In the genomic region with DNA sequence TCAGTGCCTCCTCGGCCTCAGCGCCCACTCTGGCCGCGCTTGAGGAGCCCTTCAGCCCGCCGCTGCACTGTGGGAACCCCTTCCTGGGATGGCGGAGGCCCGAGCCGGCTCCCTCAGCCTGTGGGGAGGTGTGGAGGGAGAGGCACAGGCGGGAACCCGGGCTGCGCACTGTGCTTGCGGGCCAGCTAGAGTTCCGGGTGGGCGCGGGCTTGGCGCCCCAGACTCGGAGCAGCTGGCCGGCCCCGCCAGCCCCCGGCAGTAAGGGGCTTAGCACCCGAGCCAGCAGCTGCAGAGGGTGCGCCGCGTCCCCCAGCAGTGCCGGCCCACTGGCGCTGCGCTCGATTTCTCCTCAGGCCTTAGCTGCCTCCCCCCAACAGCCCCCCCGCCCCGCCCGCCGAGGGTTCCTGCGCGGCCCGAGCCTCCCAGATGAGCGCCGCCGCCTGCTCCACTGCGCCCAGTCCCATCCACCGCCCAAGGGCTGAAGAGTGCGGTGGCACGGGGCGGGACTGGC, we compare ENCODE assay signal across 14 cellular contexts.
"Had no signal": no experiment of that assay in that cellular context is flagged by ENCODE, and none has a peak within 500 bp of the region (broad histone marks: within the 10 kb centered on the region; RNA-seq: fewer than 3 reads in every experiment).

No MANE protein-coding gene starts in this region.

- H3K9me3 Mint-ChIP-seq: activated CD4-positive, alpha-beta T cell treated with anti-CD3 and anti-CD28 coated beads, Interleukin-2, amount 10 ng/mL, durations not matched to agents 24 days and 14 days; central memory CD8-positive, alpha-beta T cell had no signal

- H3K4me3 ChIP-seq: prostate gland had no signal

- ATAC-seq: left colon; naive thymus-derived CD8-positive, alpha-beta T cell; sciatic nerve had no signal

- H3K4me3 Mint-ChIP-seq: activated CD4-positive, alpha-beta T cell treated with anti-CD3 and anti-CD28 coated beads, Interleukin-2, amount 10 ng/mL, durations not matched to agents 24 days and 14 days; activated naive CD4-positive, alpha-beta T cell treated with anti-CD3 and anti-CD28 coated beads, Interleukin-2, amount 50 U/mL, for 24 hours; central memory CD8-positive, alpha-beta T cell; immature natural killer cell; naive thymus-derived CD8-positive, alpha-beta T cell had no signal

- H3K36me3 ChIP-seq: prostate gland, WERI-Rb-1 had no signal

- H3K27ac ChIP-seq: prostate gland, WERI-Rb-1 had no signal

- H3K9me3 ChIP-seq: prostate gland had no signal

- DNase-seq: activated CD4-positive, alpha-beta T cell treated with anti-CD3 and anti-CD28 coated beads, Interleukin-2, amount 10 ng/mL, durations not matched to agents 24 days and 14 days; erythroblast; immature natural killer cell; left colon; mammary epithelial cell; stimulated activated naive CD4-positive, alpha-beta T cell treated with Interleukin-2 at 50 U/mL for 16 hours; T-helper 1 cell; WERI-Rb-1 had no signal

- H3K27ac Mint-ChIP-seq: activated CD4-positive, alpha-beta T cell treated with anti-CD3 and anti-CD28 coated beads, Interleukin-2, amount 10 ng/mL, durations not matched to agents 24 days and 14 days; activated naive CD4-positive, alpha-beta T cell treated with anti-CD3 and anti-CD28 coated beads, Interleukin-2, amount 50 U/mL, for 24 hours; brain; immature natural killer cell; naive thymus-derived CD8-positive, alpha-beta T cell had no signal

- H3K4me1 Mint-ChIP-seq: activated CD4-positive, alpha-beta T cell treated with anti-CD3 and anti-CD28 coated beads, Interleukin-2, amount 10 ng/mL, durations not matched to agents 24 days and 14 days; activated naive CD4-positive, alpha-beta T cell treated with anti-CD3 and anti-CD28 coated beads, Interleukin-2, amount 50 U/mL, for 24 hours; brain; central memory CD8-positive, alpha-beta T cell; immature natural killer cell; naive thymus-derived CD8-positive, alpha-beta T cell had no signal

- H3K27me3 Mint-ChIP-seq: activated CD4-positive, alpha-beta T cell treated with anti-CD3 and anti-CD28 coated beads, Interleukin-2, amount 10 ng/mL, durations not matched to agents 24 days and 14 days; activated naive CD4-positive, alpha-beta T cell treated with anti-CD3 and anti-CD28 coated beads, Interleukin-2, amount 50 U/mL, for 24 hours; brain; central memory CD8-positive, alpha-beta T cell; naive thymus-derived CD8-positive, alpha-beta T cell had no signal

- H3K4me1 ChIP-seq: prostate gland had no signal
